In the genomic region with DNA sequence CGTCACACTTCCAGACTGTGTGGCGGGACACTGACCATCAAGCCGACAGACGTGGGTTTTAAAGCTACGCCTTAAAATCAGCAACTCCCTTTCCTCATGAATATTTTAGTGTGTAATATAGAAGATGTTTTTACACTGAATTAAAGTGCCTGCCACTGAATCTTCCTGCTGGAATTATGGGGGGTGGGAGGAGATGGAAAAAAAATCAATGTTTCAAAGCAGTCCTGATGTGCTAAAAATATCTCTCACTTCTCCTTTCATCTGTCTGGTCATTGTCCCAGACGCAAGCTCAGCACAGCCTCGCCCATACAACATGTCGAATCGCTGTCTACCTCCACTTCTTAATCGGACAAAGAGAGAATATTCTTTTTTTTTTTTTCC, we compare ENCODE assay signal across 11 cellular contexts.
DNase-seq lines count a peak whose midpoint lies in the region; ATAC-seq, FAIRE-seq and TF ChIP-seq lines count a peak whose summit lies in the region.
"Had no signal": no experiment of that assay in that cellular context is flagged by ENCODE, and none has a peak within 500 bp of the region (broad histone marks: within the 10 kb centered on the region; RNA-seq: fewer than 3 reads in every experiment).

No MANE protein-coding gene starts in this region.

- POLR2A ChIA-PET in WTC11 (lab: Charles Lee) = no interaction called here

- no peak for TF ChIP-seq CTCF in WTC11 (IDR thresholded peaks at IDR 0.05)
- TF ChIP-seq CTCF in kidney (IDR thresholded peaks at IDR 0.05; ENCODE audit: borderline replicate concordance, extremely low read depth, insufficient read depth) = no peak
- TF ChIP-seq CTCF in tibial nerve (IDR thresholded peaks at IDR 0.05) = no peak
- TF ChIP-seq CTCF in gastroesophageal sphincter (IDR thresholded peaks at IDR 0.05) = no peak

- no peak for TF ChIP-seq POLR2A in tibial nerve (IDR thresholded peaks at IDR 0.05)
- no peak for TF ChIP-seq POLR2A in gastroesophageal sphincter (IDR thresholded peaks at IDR 0.05)

- no peak for TF ChIP-seq EP300 in tibial nerve (IDR thresholded peaks at IDR 0.05)
- TF ChIP-seq EP300 in gastroesophageal sphincter (IDR thresholded peaks at IDR 0.05) = no peak

- no peaks in the 10 kb centered on the region for H3K9me3 Mint-ChIP-seq in activated T-cell treated with anti-CD3 and anti-CD28 coated beads, Interleukin-2, amount 50 U/mL, for 24 hours
- no peaks in the 10 kb centered on the region for H3K9me3 Mint-ChIP-seq in activated T-cell treated with anti-CD3 and anti-CD28 coated beads, Interleukin-2, amount 50 U/mL, for 4 hours
- H3K9me3 Mint-ChIP-seq in WTC11 = no peaks in the 10 kb centered on the region

- intact Hi-C loops in kidney (cut with DNase I) = loop anchor here (10.0 kb wide), 1 partner anchor 146 kb away; no protein-coding TSS in a partner anchor

- 85 to 92% methylated on average over 10 of the region's 10 CpGs for WGBS in tibial nerve, 2 donors
- WGBS in gastroesophageal sphincter (ENCODE audit: low coverage in 1 of 2), 2 donors = 85 to 93% methylated on average over 4 to 6 of the region's 10 CpGs

- ATAC-seq in activated T-cell treated with anti-CD3 and anti-CD28 coated beads, Interleukin-2, amount 50 U/mL, for 4 hours = no peak
- no peak for ATAC-seq in WTC11
- ATAC-seq in GM18907 (IDR thresholded peaks at IDR 0.05; ENCODE audit: unreplicated experiment) = no peak
- ATAC-seq in gastroesophageal sphincter = no peak

- CTCF ChIA-PET in WTC11 (lab: Charles Lee) = no interaction called here

- no peaks in the 10 kb centered on the region for H3K27me3 Mint-ChIP-seq in activated T-cell treated with anti-CD3 and anti-CD28 coated beads, Interleukin-2, amount 50 U/mL, for 24 hours
- H3K27me3 Mint-ChIP-seq in activated T-cell treated with anti-CD3 and anti-CD28 coated beads, Interleukin-2, amount 50 U/mL, for 4 hours (ENCODE audit: low read depth) = no peaks in the 10 kb centered on the region
- no peaks in the 10 kb centered on the region for H3K27me3 Mint-ChIP-seq in WTC11 (ENCODE audit: low read depth)

- peak overlapping the region; percentile 94 for H3K27ac Mint-ChIP-seq in activated T-cell treated with anti-CD3 and anti-CD28 coated beads, Interleukin-2, amount 50 U/mL, for 24 hours
- no peak overlapping the region for H3K27ac Mint-ChIP-seq in WTC11

- peak overlapping the region; percentile 5 for H3K4me3 Mint-ChIP-seq in activated T-cell treated with anti-CD3 and anti-CD28 coated beads, Interleukin-2, amount 50 U/mL, for 24 hours
- H3K4me3 Mint-ChIP-seq in activated T-cell treated with anti-CD3 and anti-CD28 coated beads, Interleukin-2, amount 50 U/mL, for 4 hours = no peak overlapping the region
- no peak overlapping the region for H3K4me3 Mint-ChIP-seq in WTC11

- H3K4me1 ChIP-seq in kidney (ENCODE audit: control insufficient read depth in 1 of 2, insufficient read depth in 1 of 2, low read depth in 1 of 2, low read length in 2 of 2) = peaks cover 58 to 75% of the 10 kb centered on the region in 2 donors
- peaks cover 4 to 100% (median 78%) of the 10 kb centered on the region in 4 donors for H3K4me1 ChIP-seq in tibial nerve
- H3K4me1 ChIP-seq in gastroesophageal sphincter = peaks cover 9 to 96% (median 45%) of the 10 kb centered on the region in 3 donors

- peak overlapping the region; percentile 13 to 17 for H3K9ac ChIP-seq in kidney (ENCODE audit: low read length in 2 of 2)

- H3K27ac ChIP-seq in kidney (ENCODE audit: low read depth in 2 of 2, low read length in 2 of 2) = peak overlapping the region; percentile 78 to 95
- peak overlapping the region in 3 of 4 donors; percentile 81 to 99 (median 94) for H3K27ac ChIP-seq in tibial nerve
- peak overlapping the region in 1 of 4 donors; percentile 1 for H3K27ac ChIP-seq in gastroesophageal sphincter

- H3K9me3 ChIP-seq in kidney (ENCODE audit: control insufficient read depth in 1 of 2, low read length in 2 of 2) (no peaks in the 10 kb centered on the region), tibial nerve (no peaks in the 10 kb centered on the region), gastroesophageal sphincter (no peaks in the 10 kb centered on the region)

- H3K36me3 ChIP-seq in kidney (ENCODE audit: control insufficient read depth in 1 of 2, insufficient read depth in 2 of 2, low read length in 2 of 2) (peaks cover 2 to 8% of the 10 kb centered on the region in 2 donors), tibial nerve (peaks cover 0 to 43% (median 0%) of the 10 kb centered on the region in 3 donors), gastroesophageal sphincter (peaks cover 0 to 78% of the 10 kb centered on the region in 2 donors)

- H3K36me3 Mint-ChIP-seq in activated T-cell treated with anti-CD3 and anti-CD28 coated beads, Interleukin-2, amount 50 U/mL, for 24 hours (ENCODE audit: low read depth) = peaks cover 100% of the 10 kb centered on the region
- peaks cover 76% of the 10 kb centered on the region for H3K36me3 Mint-ChIP-seq in activated T-cell treated with anti-CD3 and anti-CD28 coated beads, Interleukin-2, amount 50 U/mL, for 4 hours (ENCODE audit: insufficient read depth)
- peaks cover 2% of the 10 kb centered on the region; the same call in 1 of the 2 replicates for H3K36me3 Mint-ChIP-seq in WTC11

- FAIRE-seq in kidney (lab: Jason Lieb, UNC) = no peak

- no peak overlapping the region for H3K4me3 ChIP-seq in kidney (ENCODE audit: low read length in 2 of 2)
- H3K4me3 ChIP-seq in tibial nerve = no peak overlapping the region
- no peak overlapping the region for H3K4me3 ChIP-seq in gastroesophageal sphincter

- no peak for DNase-seq in activated T-cell treated with anti-CD3 and anti-CD28 coated beads, Interleukin-2, amount 50 U/mL, for 24 hours
- no peak for DNase-seq in activated T-cell treated with anti-CD3 and anti-CD28 coated beads, Interleukin-2, amount 50 U/mL, for 4 hours
- DNase-seq in WTC11 (ENCODE audit: low spot score) = no peak
- no peak for DNase-seq in kidney
- no peak for DNase-seq in tibial nerve (ENCODE audit: low spot score in 2 of 2)
- DNase-seq in NCI-H774 (lab: John Stamatoyannopoulos, UW) = no peak
- DNase-seq: AML-193; effector memory CD4-positive, alpha-beta T cell; retina had no signal

- H3K4me1 Mint-ChIP-seq in activated T-cell treated with anti-CD3 and anti-CD28 coated beads, Interleukin-2, amount 50 U/mL, for 24 hours (ENCODE audit: low read depth) = peaks cover 100% of the 10 kb centered on the region
- peaks cover 99% of the 10 kb centered on the region for H3K4me1 Mint-ChIP-seq in activated T-cell treated with anti-CD3 and anti-CD28 coated beads, Interleukin-2, amount 50 U/mL, for 4 hours (ENCODE audit: low read depth)
- H3K4me1 Mint-ChIP-seq in WTC11 = peaks cover 65% of the 10 kb centered on the region

- H3K27me3 ChIP-seq in tibial nerve (no peaks in the 10 kb centered on the region), gastroesophageal sphincter (no peaks in the 10 kb centered on the region)

TF ChIP-seq in WTC11, 78 proteins besides CTCF, POLR2A, EP300 and RAD21:
- TF ChIP-seq ZNF317 (CRISPR knock-in tag; IDR thresholded peaks at IDR 0.05; ENCODE audit: borderline replicate concordance, low read depth) (peak; percentile 74; the same call in 1 of the 2 replicates), HMGA2 (CRISPR knock-in tag; IDR thresholded peaks at IDR 0.05) (no peak)
